ENCODE assay signal across 15 cellular contexts in genomic region chr19:48341006-48341405, GRCh38. TPM values are rescaled to one million over a fixed set of nuclear protein-coding genes. Genes with fewer than 3 reads are reported as not detected.
DNase-seq lines count a peak whose midpoint lies in the region; ATAC-seq and TF ChIP-seq lines count a peak whose summit lies in the region.
"Had no signal": no experiment of that assay in that cellular context is flagged by ENCODE, and none has a peak within 500 bp of the region (broad histone marks: within the 10 kb centered on the region; RNA-seq: fewer than 3 reads in every experiment).

No MANE protein-coding gene starts in this region.

- in situ Hi-C loops in ACHN (cut with HindIII; ENCODE audit: low pct_ligation_motif_present, low pct_unique_long_range_greater_than_20kb, low sequenced_read_pairs), result no loop called here

- TF ChIP-seq CTCF in fibroblast of mammary gland (conservative IDR thresholded peaks at IDR 0.05; ENCODE audit: control insufficient read depth, insufficient read depth, low read depth, low read length), result no peak

- no peak for ATAC-seq in GM19467 (IDR thresholded peaks at IDR 0.05; ENCODE audit: unreplicated experiment)
- ATAC-seq: body of pancreas, lower lobe of right lung had no signal

- peak; percentile 49 for DNase-seq in ACHN
- peak; percentile 39 for DNase-seq in LHCN-M2 (ENCODE audit: low read depth)
- DNase-seq in NCI-H69 (lab: John Stamatoyannopoulos, UW), result peak; percentile 99
- DNase-seq in fibroblast of mammary gland (ENCODE audit: low read depth), result peak; percentile 59
- no peak for DNase-seq in stimulated activated CD8-positive, alpha-beta memory T cell treated with anti-CD3 and anti-CD28 coated beads, Interleukin-4, amount 100 ng/mL, for 48 hours
- DNase-seq in stimulated activated CD4-positive, alpha-beta T cell treated with anti-CD3 and anti-CD28 coated beads, Interleukin-2, amount 100 ng/mL, for 48 hours, result no peak
- DNase-seq in amniotic stem cell (lab: John Stamatoyannopoulos, UW), result no peak
- DNase-seq: activated CD4-positive, CD25-positive, alpha-beta regulatory T cell treated with anti-CD3 and anti-CD28 coated beads, Interleukin-2, amount 50 U/mL, for 72 hours; activated T-cell treated with anti-CD3 and anti-CD28 coated beads, Interleukin-2, amount 50 U/mL, for 24 hours; hippocampal formation; Kasumi-1; lower lobe of right lung had no signal

- H3K4me3 ChIP-seq in fibroblast of mammary gland (ENCODE audit: control insufficient read depth, low read depth, low read length), result no peak overlapping the region
- H3K4me3 ChIP-seq: body of pancreas, lower lobe of right lung, pancreas had no signal

RNA-seq across cellular contexts. Expression of gene EMP3, which starts 15.7 kb away (rescaled TPM):
- 184 and 258 TPM in 2 replicates for total RNA-seq in LHCN-M2 (2014; rRNA removed)
- polyA plus RNA-seq in LHCN-M2 (2012), result 937 TPM

RNA-seq across cellular contexts. Expression of gene TMEM143, which starts 22.7 kb away (rescaled TPM):
- total RNA-seq in LHCN-M2 (2014; rRNA removed), result 7.3 and 7.6 TPM in 2 replicates
- polyA plus RNA-seq in LHCN-M2 (2012), result 5.8 TPM

RNA-seq across cellular contexts. Expression of gene SYNGR4, which starts 23.2 kb away (rescaled TPM):
- total RNA-seq in LHCN-M2 (2014; rRNA removed), result not detected in 2 replicates
- not detected for polyA plus RNA-seq in LHCN-M2 (2012)
- total RNA-seq: lower lobe of right lung had no signal

RNA-seq across cellular contexts. Expression of gene KDELR1, which starts 50.3 kb away (rescaled TPM):
- total RNA-seq in LHCN-M2 (2014; rRNA removed), result 115 and 121 TPM in 2 replicates
- polyA plus RNA-seq in LHCN-M2 (2012), result 271 TPM

RNA-seq across cellular contexts. Expression of gene GRIN2D, which starts 52.5 kb away (rescaled TPM):
- not detected in 2 replicates for total RNA-seq in LHCN-M2 (2014; rRNA removed)
- 0.17 TPM for polyA plus RNA-seq in LHCN-M2 (2012)

Comparison
In these comparisons a context has a peak if more than half of its experiments do, and no peak if none do; other contexts are left out.
1. DNase-seq: peak in ACHN (single experiment), LHCN-M2 (single experiment), NCI-H69 (single experiment) and fibroblast of mammary gland (single experiment); none in stimulated activated CD8-positive, alpha-beta memory T cell treated with anti-CD3 and anti-CD28 coated beads, Interleukin-4, amount 100 ng/mL, for 48 hours (single experiment), stimulated activated CD4-positive, alpha-beta T cell treated with anti-CD3 and anti-CD28 coated beads, Interleukin-2, amount 100 ng/mL, for 48 hours (0 of 2) and amniotic stem cell (single experiment).